18 cellular contexts compared by ENCODE assay signal in genomic region chr18:23181547-23181946, GRCh38.
"Had no signal": no experiment of that assay in that cellular context is flagged by ENCODE, and none has a peak within 500 bp of the region (broad histone marks: within the 10 kb centered on the region; RNA-seq: fewer than 3 reads in every experiment).

No MANE protein-coding gene starts in this region.

- DNase-seq: activated B cell treated with CpG ODN at 0.5 μM for 24 hours; activated CD4-positive, alpha-beta T cell treated with anti-CD3 and anti-CD28 coated beads, Interleukin-2, amount 10 ng/mL, durations not matched to agents 24 days and 14 days; activated naive CD4-positive, alpha-beta T cell treated with anti-CD3 and anti-CD28 coated beads, Interleukin-2, amount 50 U/mL, for 16 hours; adrenal gland; central memory CD4-positive, alpha-beta T cell; effector CD4-positive, alpha-beta T cell; kidney; left ventricle myocardium superior; ovary; sigmoid colon; stimulated activated CD4-positive, alpha-beta T cell treated with anti-CD3 and anti-CD28 coated beads, Interleukin-12 subunit alpha, Interleukin-12 subunit beta, amount 100 ng/mL, for 4 hours; stimulated activated CD4-positive, alpha-beta T cell treated with anti-CD3 and anti-CD28 coated beads, Interleukin-4, amount 100 ng/mL, for 1 hour; stimulated activated CD8-positive, alpha-beta memory T cell treated with anti-CD3 and anti-CD28 coated beads, Interleukin-4, amount 100 ng/mL, for 48 hours; stimulated activated naive CD8-positive, alpha-beta T cell treated with anti-CD3 and anti-CD28 coated beads, Interleukin-15, Interleukin-2, amounts not matched to agents 100 U/mL and 50 U/mL, for 24 hours had no signal

- H3K36me3 ChIP-seq: adrenal gland, gastroesophageal sphincter, ovary, sigmoid colon, suprapubic skin had no signal

- H3K27me3 ChIP-seq: adrenal gland, gastroesophageal sphincter, ovary, sigmoid colon, suprapubic skin had no signal

- FAIRE-seq: kidney, TTC549 had no signal

- H3K4me1 ChIP-seq: adrenal gland had no signal

- H3K27ac ChIP-seq: adrenal gland, coronary artery, gastroesophageal sphincter, ovary, sigmoid colon, suprapubic skin had no signal

- ATAC-seq: gastroesophageal sphincter; left ventricle myocardium superior; stimulated activated naive CD8-positive, alpha-beta T cell treated with anti-CD3 and anti-CD28 coated beads, Interleukin-15, Interleukin-2, amounts not matched to agents 100 U/mL and 50 U/mL, for 24 hours had no signal

- H3K9me3 ChIP-seq: adrenal gland, gastroesophageal sphincter, ovary, sigmoid colon, suprapubic skin had no signal

- H3K4me3 ChIP-seq: adrenal gland, coronary artery, gastroesophageal sphincter, ovary, sigmoid colon, suprapubic skin had no signal
